Comparison of ENCODE assay signal across 2 cellular contexts in the genomic region with DNA sequence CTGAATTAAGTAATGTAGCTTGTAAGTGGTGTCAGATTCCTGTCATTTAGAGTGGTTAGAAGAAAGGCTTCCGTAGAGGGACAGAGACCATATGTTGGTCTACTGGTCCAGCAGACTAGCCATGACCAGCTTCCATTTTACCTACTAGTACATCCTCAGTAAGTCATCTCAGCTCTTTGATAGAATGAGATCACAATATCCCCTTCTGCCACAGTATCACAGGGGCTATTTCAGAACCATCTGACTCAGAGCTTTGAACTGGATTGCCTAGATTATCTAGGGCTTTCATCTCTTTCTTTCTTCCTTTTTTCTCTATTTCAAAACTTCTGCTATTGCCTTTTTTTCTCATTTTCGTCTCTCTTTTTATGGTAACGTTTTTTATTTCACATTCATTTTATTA.
TF ChIP-seq lines count a peak whose summit lies in the region.

No MANE protein-coding gene starts in this region.

TF ChIP-seq in GM12878, 131 proteins besides CTCF, POLR2A, EP300 and RAD21:
- TF ChIP-seq SIN3A (IDR thresholded peaks at IDR 0.05; ENCODE audit: low read depth, low read length) (no peak), TCF12 (IDR thresholded peaks at IDR 0.05; ENCODE audit: low read depth, low read length) (no peak), MTA2 (IDR thresholded peaks at IDR 0.05; ENCODE audit: low read depth) (no peak), EZH2 (IDR thresholded peaks at IDR 0.05; ENCODE audit: borderline replicate concordance, control insufficient read depth, low read depth, low read length) (no peak), ZBED1 (IDR thresholded peaks at IDR 0.05; ENCODE audit: borderline replicate concordance) (no peak), MEF2B (IDR thresholded peaks at IDR 0.05; ENCODE audit: partially characterized antibody, poor library complexity, severe bottlenecking) (no peak), GATAD2B (conservative IDR thresholded peaks at IDR 0.05; ENCODE audit: low read depth) (no peak), STAT3 (IDR thresholded peaks at IDR 0.05; ENCODE audit: low read depth, low read length) (no peak), HDGF (IDR thresholded peaks at IDR 0.05) (no peak)
- TF ChIP-seq, protein P1, sequence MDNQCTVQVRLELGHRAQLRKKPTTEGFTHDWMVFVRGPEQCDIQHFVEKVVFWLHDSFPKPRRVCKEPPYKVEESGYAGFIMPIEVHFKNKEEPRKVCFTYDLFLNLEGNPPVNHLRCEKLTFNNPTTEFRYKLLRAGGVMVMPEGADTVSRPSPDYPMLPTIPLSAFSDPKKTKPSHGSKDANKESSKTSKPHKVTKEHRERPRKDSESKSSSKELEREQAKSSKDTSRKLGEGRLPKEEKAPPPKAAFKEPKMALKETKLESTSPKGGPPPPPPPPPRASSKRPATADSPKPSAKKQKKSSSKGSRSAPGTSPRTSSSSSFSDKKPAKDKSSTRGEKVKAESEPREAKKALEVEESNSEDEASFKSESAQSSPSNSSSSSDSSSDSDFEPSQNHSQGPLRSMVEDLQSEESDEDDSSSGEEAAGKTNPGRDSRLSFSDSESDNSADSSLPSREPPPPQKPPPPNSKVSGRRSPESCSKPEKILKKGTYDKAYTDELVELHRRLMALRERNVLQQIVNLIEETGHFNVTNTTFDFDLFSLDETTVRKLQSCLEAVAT (IDR thresholded peaks at IDR 0.05) = no peak

TF ChIP-seq in HepG2, 621 proteins besides CTCF, POLR2A, EP300 and RAD21:
- TF ChIP-seq, protein P2, sequence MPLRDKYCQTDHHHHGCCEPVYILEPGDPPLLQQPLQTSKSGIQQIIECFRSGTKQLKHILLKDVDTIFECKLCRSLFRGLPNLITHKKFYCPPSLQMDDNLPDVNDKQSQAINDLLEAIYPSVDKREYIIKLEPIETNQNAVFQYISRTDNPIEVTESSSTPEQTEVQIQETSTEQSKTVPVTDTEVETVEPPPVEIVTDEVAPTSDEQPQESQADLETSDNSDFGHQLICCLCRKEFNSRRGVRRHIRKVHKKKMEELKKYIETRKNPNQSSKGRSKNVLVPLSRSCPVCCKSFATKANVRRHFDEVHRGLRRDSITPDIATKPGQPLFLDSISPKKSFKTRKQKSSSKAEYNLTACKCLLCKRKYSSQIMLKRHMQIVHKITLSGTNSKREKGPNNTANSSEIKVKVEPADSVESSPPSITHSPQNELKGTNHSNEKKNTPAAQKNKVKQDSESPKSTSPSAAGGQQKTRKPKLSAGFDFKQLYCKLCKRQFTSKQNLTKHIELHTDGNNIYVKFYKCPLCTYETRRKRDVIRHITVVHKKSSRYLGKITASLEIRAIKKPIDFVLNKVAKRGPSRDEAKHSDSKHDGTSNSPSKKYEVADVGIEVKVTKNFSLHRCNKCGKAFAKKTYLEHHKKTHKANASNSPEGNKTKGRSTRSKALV (CRISPR knock-in tag; IDR thresholded peaks at IDR 0.05) = no peak
- TF ChIP-seq, protein P3, sequence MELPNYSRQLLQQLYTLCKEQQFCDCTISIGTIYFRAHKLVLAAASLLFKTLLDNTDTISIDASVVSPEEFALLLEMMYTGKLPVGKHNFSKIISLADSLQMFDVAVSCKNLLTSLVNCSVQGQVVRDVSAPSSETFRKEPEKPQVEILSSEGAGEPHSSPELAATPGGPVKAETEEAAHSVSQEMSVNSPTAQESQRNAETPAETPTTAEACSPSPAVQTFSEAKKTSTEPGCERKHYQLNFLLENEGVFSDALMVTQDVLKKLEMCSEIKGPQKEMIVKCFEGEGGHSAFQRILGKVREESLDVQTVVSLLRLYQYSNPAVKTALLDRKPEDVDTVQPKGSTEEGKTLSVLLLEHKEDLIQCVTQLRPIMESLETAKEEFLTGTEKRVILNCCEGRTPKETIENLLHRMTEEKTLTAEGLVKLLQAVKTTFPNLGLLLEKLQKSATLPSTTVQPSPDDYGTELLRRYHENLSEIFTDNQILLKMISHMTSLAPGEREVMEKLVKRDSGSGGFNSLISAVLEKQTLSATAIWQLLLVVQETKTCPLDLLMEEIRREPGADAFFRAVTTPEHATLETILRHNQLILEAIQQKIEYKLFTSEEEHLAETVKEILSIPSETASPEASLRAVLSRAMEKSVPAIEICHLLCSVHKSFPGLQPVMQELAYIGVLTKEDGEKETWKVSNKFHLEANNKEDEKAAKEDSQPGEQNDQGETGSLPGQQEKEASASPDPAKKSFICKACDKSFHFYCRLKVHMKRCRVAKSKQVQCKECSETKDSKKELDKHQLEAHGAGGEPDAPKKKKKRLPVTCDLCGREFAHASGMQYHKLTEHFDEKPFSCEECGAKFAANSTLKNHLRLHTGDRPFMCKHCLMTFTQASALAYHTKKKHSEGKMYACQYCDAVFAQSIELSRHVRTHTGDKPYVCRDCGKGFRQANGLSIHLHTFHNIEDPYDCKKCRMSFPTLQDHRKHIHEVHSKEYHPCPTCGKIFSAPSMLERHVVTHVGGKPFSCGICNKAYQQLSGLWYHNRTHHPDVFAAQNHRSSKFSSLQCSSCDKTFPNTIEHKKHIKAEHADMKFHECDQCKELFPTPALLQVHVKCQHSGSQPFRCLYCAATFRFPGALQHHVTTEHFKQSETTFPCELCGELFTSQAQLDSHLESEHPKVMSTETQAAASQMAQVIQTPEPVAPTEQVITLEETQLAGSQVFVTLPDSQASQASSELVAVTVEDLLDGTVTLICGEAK (IDR thresholded peaks at IDR 0.05) = no peak
- TF ChIP-seq, protein P3 (CRISPR knock-in tag; IDR thresholded peaks at IDR 0.05) = no peak
- TF ChIP-seq RFX3 (CRISPR knock-in tag; IDR thresholded peaks at IDR 0.05) (no peak), ZBTB3 (CRISPR knock-in tag; IDR thresholded peaks at IDR 0.05; ENCODE audit: borderline replicate concordance, low read depth) (no peak), ATRX (CRISPR knock-in tag; IDR thresholded peaks at IDR 0.05; ENCODE audit: borderline replicate concordance) (no peak), TRIM24 (CRISPR knock-in tag; IDR thresholded peaks at IDR 0.05) (no peak), FOXA3 (CRISPR knock-in tag; IDR thresholded peaks at IDR 0.05) (no peak)
- TF ChIP-seq, protein P4, sequence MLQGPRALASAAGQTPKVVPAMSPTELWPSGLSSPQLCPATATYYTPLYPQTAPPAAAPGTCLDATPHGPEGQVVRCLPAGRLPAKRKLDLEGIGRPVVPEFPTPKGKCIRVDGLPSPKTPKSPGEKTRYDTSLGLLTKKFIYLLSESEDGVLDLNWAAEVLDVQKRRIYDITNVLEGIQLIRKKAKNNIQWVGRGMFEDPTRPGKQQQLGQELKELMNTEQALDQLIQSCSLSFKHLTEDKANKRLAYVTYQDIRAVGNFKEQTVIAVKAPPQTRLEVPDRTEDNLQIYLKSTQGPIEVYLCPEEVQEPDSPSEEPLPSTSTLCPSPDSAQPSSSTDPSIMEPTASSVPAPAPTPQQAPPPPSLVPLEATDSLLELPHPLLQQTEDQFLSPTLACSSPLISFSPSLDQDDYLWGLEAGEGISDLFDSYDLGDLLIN (CRISPR knock-in tag; IDR thresholded peaks at IDR 0.05; ENCODE audit: borderline replicate concordance) = no peak
- TF ChIP-seq, protein P5, sequence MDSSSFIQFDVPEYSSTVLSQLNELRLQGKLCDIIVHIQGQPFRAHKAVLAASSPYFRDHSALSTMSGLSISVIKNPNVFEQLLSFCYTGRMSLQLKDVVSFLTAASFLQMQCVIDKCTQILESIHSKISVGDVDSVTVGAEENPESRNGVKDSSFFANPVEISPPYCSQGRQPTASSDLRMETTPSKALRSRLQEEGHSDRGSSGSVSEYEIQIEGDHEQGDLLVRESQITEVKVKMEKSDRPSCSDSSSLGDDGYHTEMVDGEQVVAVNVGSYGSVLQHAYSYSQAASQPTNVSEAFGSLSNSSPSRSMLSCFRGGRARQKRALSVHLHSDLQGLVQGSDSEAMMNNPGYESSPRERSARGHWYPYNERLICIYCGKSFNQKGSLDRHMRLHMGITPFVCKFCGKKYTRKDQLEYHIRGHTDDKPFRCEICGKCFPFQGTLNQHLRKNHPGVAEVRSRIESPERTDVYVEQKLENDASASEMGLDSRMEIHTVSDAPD (CRISPR knock-in tag; IDR thresholded peaks at IDR 0.05) = no peak
